In genomic region chr15:96398769-96399168, GRCh38 we compare ENCODE assay signal across 31 cellular contexts.
"Had no signal": no experiment of that assay in that cellular context is flagged by ENCODE, and none has a peak within 500 bp of the region (broad histone marks: within the 10 kb centered on the region; RNA-seq: fewer than 3 reads in every experiment).

No MANE protein-coding gene starts in this region.

- H3K4me1 Mint-ChIP-seq: activated CD4-positive, alpha-beta T cell treated with anti-CD3 and anti-CD28 coated beads for 36 hours; activated CD4-positive, alpha-beta T cell treated with anti-CD3 and anti-CD28 coated beads, Interleukin-2, amount 10 ng/mL, durations not matched to agents 24 days and 14 days; activated CD8-positive, alpha-beta memory T cell treated with anti-CD3 and anti-CD28 coated beads, Interleukin-2, amount 10 ng/mL, durations not matched to agents 7 days and 5 days; activated naive CD4-positive, alpha-beta T cell treated with anti-CD3 and anti-CD28 coated beads, Interleukin-2, amount 50 U/mL, for 24 hours; activated naive CD8-positive, alpha-beta T cell treated with anti-CD3 and anti-CD28 coated beads for 36 hours; activated naive CD8-positive, alpha-beta T cell treated with anti-CD3 and anti-CD28 coated beads, Interleukin-2, amount 50 U/mL, for 24 hours; endodermal cell had no signal

- H3K36me3 Mint-ChIP-seq: activated CD4-positive, alpha-beta memory T cell treated with anti-CD3 and anti-CD28 coated beads for 36 hours; activated CD8-positive, alpha-beta memory T cell treated with anti-CD3 and anti-CD28 coated beads, Interleukin-2, amount 10 ng/mL, durations not matched to agents 7 days and 5 days; activated naive CD4-positive, alpha-beta T cell treated with anti-CD3 and anti-CD28 coated beads, Interleukin-2, amount 50 U/mL, for 24 hours; activated naive CD8-positive, alpha-beta T cell treated with anti-CD3 and anti-CD28 coated beads for 36 hours; brain had no signal

- H3K9me3 ChIP-seq: adrenal gland, ascending aorta, breast epithelium had no signal

- H3K36me3 ChIP-seq: adrenal gland, ascending aorta, breast epithelium, cardiac muscle cell had no signal

- H3K4me3 Mint-ChIP-seq: activated CD4-positive, alpha-beta memory T cell treated with anti-CD3 and anti-CD28 coated beads for 36 hours; activated CD4-positive, alpha-beta T cell treated with anti-CD3 and anti-CD28 coated beads for 36 hours; activated CD4-positive, alpha-beta T cell treated with anti-CD3 and anti-CD28 coated beads, Interleukin-2, amount 10 ng/mL, durations not matched to agents 24 days and 14 days; activated CD8-positive, alpha-beta memory T cell treated with anti-CD3 and anti-CD28 coated beads, Interleukin-2, amount 10 ng/mL, durations not matched to agents 7 days and 5 days; activated CD8-positive, alpha-beta T cell treated with anti-CD3 and anti-CD28 coated beads, Interleukin-2, amount 10 ng/mL, durations not matched to agents 7 days and 5 days; activated naive CD4-positive, alpha-beta T cell treated with anti-CD3 and anti-CD28 coated beads for 36 hours; activated naive CD4-positive, alpha-beta T cell treated with anti-CD3 and anti-CD28 coated beads, Interleukin-2, amount 50 U/mL, for 24 hours; activated naive CD8-positive, alpha-beta T cell treated with anti-CD3 and anti-CD28 coated beads for 36 hours; activated naive CD8-positive, alpha-beta T cell treated with anti-CD3 and anti-CD28 coated beads, Interleukin-2, amount 50 U/mL, for 24 hours; activated T-helper 1 cell treated with anti-CD3 and anti-CD28 coated beads, Interleukin-12 subunit alpha, Interleukin-12 subunit beta, Interleukin-2, Interleukin-4 antibody, amounts not matched to agents 30 ng/mL and 10 ng/mL and 1 ng/mL, durations not matched to agents 14 hours and 24 hours and 36 hours; brain; dendritic cell treated with granulocyte-macrophage colony-stimulating factor and Interleukin-4, amounts not matched to agents 40 ng/mL and 50 ng/mL, for 4 days; endodermal cell had no signal

- H3K4me1 ChIP-seq: adrenal gland, ascending aorta, breast epithelium had no signal

- H3K27ac Mint-ChIP-seq: activated CD4-positive, alpha-beta memory T cell treated with anti-CD3 and anti-CD28 coated beads for 36 hours; activated CD4-positive, alpha-beta T cell treated with anti-CD3 and anti-CD28 coated beads for 36 hours; activated CD4-positive, alpha-beta T cell treated with anti-CD3 and anti-CD28 coated beads, Interleukin-2, amount 10 ng/mL, durations not matched to agents 24 days and 14 days; activated CD8-positive, alpha-beta memory T cell treated with anti-CD3 and anti-CD28 coated beads, Interleukin-2, amount 10 ng/mL, durations not matched to agents 7 days and 5 days; activated CD8-positive, alpha-beta T cell treated with anti-CD3 and anti-CD28 coated beads, Interleukin-2, amount 10 ng/mL, durations not matched to agents 7 days and 5 days; activated naive CD4-positive, alpha-beta T cell treated with anti-CD3 and anti-CD28 coated beads for 36 hours; activated naive CD8-positive, alpha-beta T cell treated with anti-CD3 and anti-CD28 coated beads for 36 hours; activated naive CD8-positive, alpha-beta T cell treated with anti-CD3 and anti-CD28 coated beads, Interleukin-2, amount 50 U/mL, for 24 hours; activated T-helper 1 cell treated with anti-CD3 and anti-CD28 coated beads, Interleukin-12 subunit alpha, Interleukin-12 subunit beta, Interleukin-2, Interleukin-4 antibody, amounts not matched to agents 30 ng/mL and 10 ng/mL and 1 ng/mL, durations not matched to agents 14 hours and 24 hours and 36 hours; activated T-helper 2 cell treated with anti-CD3 and anti-CD28 coated beads, Interferon-gamma antibody, Interleukin-2, Interleukin-4, amounts not matched to agents 10 μg/mL and 5 μg/mL and 100 μg/mL, durations not matched to agents 14 hours and 24 hours and 36 hours; brain; dendritic cell treated with granulocyte-macrophage colony-stimulating factor and Interleukin-4, amounts not matched to agents 40 ng/mL and 50 ng/mL, for 4 days; endodermal cell had no signal

- H3K27me3 Mint-ChIP-seq: activated CD8-positive, alpha-beta memory T cell treated with anti-CD3 and anti-CD28 coated beads, Interleukin-2, amount 10 ng/mL, durations not matched to agents 7 days and 5 days had no signal

- H3K9me3 Mint-ChIP-seq: activated CD4-positive, alpha-beta memory T cell treated with anti-CD3 and anti-CD28 coated beads for 36 hours; activated CD4-positive, alpha-beta T cell treated with anti-CD3 and anti-CD28 coated beads, Interleukin-2, amount 10 ng/mL, durations not matched to agents 24 days and 14 days; activated naive CD4-positive, alpha-beta T cell treated with anti-CD3 and anti-CD28 coated beads for 36 hours; activated naive CD4-positive, alpha-beta T cell treated with anti-CD3 and anti-CD28 coated beads, Interleukin-2, amount 50 U/mL, for 24 hours; activated naive CD8-positive, alpha-beta T cell treated with anti-CD3 and anti-CD28 coated beads for 36 hours; activated naive CD8-positive, alpha-beta T cell treated with anti-CD3 and anti-CD28 coated beads, Interleukin-2, amount 50 U/mL, for 24 hours; activated T-helper 1 cell treated with anti-CD3 and anti-CD28 coated beads, Interleukin-12 subunit alpha, Interleukin-12 subunit beta, Interleukin-2, Interleukin-4 antibody, amounts not matched to agents 30 ng/mL and 10 ng/mL and 1 ng/mL, durations not matched to agents 14 hours and 24 hours and 36 hours; activated T-helper 2 cell treated with anti-CD3 and anti-CD28 coated beads, Interferon-gamma antibody, Interleukin-2, Interleukin-4, amounts not matched to agents 10 μg/mL and 5 μg/mL and 100 μg/mL, durations not matched to agents 14 hours and 24 hours and 36 hours; brain; dendritic cell treated with granulocyte-macrophage colony-stimulating factor and Interleukin-4, amounts not matched to agents 40 ng/mL and 50 ng/mL, for 4 days; endodermal cell had no signal

- DNase-seq: activated CD4-positive, alpha-beta memory T cell treated with anti-CD3 and anti-CD28 coated beads for 36 hours; activated CD4-positive, alpha-beta T cell treated with anti-CD3 and anti-CD28 coated beads for 36 hours; activated CD4-positive, alpha-beta T cell treated with anti-CD3 and anti-CD28 coated beads, Interleukin-2, amount 10 ng/mL, durations not matched to agents 24 days and 14 days; activated CD4-positive, CD25-positive, alpha-beta regulatory T cell; activated CD4-positive, CD25-positive, alpha-beta regulatory T cell treated with anti-CD3 and anti-CD28 coated beads, Interleukin-2, amount 50 U/mL, for 72 hours; activated CD8-positive, alpha-beta memory T cell treated with anti-CD3 and anti-CD28 coated beads, Interleukin-2, amount 10 ng/mL, durations not matched to agents 7 days and 5 days; activated CD8-positive, alpha-beta memory T cell treated with anti-CD3 and anti-CD28 coated beads, Interleukin-2, amount 50 U/mL, for 4 hours; activated CD8-positive, alpha-beta T cell treated with anti-CD3 and anti-CD28 coated beads, Interleukin-2, amount 10 ng/mL, durations not matched to agents 7 days and 5 days; activated effector memory CD4-positive, alpha-beta T cell treated with anti-CD3 and anti-CD28 coated beads, Interleukin-2, amount 50 U/mL, for 16 hours; activated naive CD4-positive, alpha-beta T cell treated with anti-CD3 and anti-CD28 coated beads for 36 hours; activated naive CD8-positive, alpha-beta T cell treated with anti-CD3 and anti-CD28 coated beads for 36 hours; activated naive CD8-positive, alpha-beta T cell treated with anti-CD3 and anti-CD28 coated beads, Interleukin-2, amount 50 U/mL, for 24 hours; activated T-cell treated with anti-CD3 and anti-CD28 coated beads, Interleukin-2, amount 50 U/mL, for 1 hour; activated T-cell treated with anti-CD3 and anti-CD28 coated beads, Interleukin-2, amount 50 U/mL, for 48 hours; adrenal gland; central memory CD4-positive, alpha-beta T cell; dorsolateral prefrontal cortex; effector memory CD4-positive, alpha-beta T cell; endodermal cell; foreskin fibroblast; head of caudate nucleus; T-helper 2 cell had no signal

- H3K4me3 ChIP-seq: adrenal gland, ascending aorta, breast epithelium, cardiac muscle cell, coronary artery, dorsolateral prefrontal cortex had no signal

- H3K27ac ChIP-seq: adrenal gland, ascending aorta, breast epithelium, cardiac muscle cell, coronary artery, dorsolateral prefrontal cortex had no signal
